ENCODE assay signal across 20 cellular contexts in the genomic region with DNA sequence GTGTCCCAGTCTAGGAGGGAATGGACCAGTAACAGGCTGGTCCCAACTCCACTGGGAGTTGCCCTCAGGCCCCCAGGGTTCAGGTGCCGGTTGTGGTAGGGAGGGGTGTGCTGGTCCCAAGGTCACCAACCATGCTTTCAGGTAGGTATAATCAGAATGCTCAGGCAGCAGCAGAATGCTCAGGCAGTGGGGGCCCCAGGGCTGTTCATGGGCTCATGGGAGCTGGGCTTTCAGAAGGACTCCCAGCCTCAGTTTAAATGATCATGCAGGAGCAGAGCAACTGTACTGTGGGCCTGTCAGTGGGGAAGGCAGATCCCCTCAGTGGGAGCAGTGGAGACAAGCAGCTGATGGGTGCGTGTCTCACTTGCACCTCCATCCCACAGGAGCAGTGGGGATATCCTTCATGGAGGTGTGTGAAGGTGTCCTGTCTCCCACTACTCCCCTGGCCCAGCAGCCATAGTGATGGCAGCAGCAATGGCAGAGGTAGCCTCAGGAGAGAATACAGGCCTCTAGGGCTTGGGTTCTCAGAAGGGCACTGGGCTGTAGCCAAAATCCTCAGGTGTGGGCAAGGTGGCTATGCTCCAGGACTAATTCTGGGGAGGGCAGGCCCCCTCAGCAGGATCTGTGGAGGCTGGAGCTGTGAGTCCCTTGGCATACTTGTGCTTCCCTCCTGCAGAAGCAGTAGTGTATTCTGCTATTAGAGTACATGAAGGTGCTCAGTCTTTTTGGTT.
"Had no signal": no experiment of that assay in that cellular context is flagged by ENCODE, and none has a peak within 500 bp of the region (broad histone marks: within the 10 kb centered on the region; RNA-seq: fewer than 3 reads in every experiment).

No MANE protein-coding gene starts in this region.

- H3K4me1 ChIP-seq: gastrocnemius medialis, left lung, lower lobe of right lung, psoas muscle, sigmoid colon, stomach, uterus had no signal

- H3K27ac ChIP-seq: dorsolateral prefrontal cortex, gastrocnemius medialis, left lung, lower lobe of right lung, parathyroid adenoma, psoas muscle, sigmoid colon, skin epidermis, stomach, thoracic aorta, transverse colon, uterus had no signal

- H3K36me3 Mint-ChIP-seq: memory B cell, mesothelial cell of epicardium had no signal

- DNase-seq: cortex of kidney; effector CD8-positive, alpha-beta T cell; gastrocnemius medialis; lower lobe of right lung; psoas muscle; sigmoid colon; stimulated activated CD4-positive, alpha-beta T cell treated with anti-CD3 and anti-CD28 coated beads, Interleukin-12 subunit alpha, Interleukin-12 subunit beta, amount 100 ng/mL, for 4 hours; stomach; substantia nigra; transverse colon; uterus had no signal

- H3K4me3 Mint-ChIP-seq: central memory CD8-positive, alpha-beta T cell; memory B cell; mesothelial cell of epicardium; nephron had no signal

- H3K9me3 ChIP-seq: gastrocnemius medialis, left lung, lower lobe of right lung, psoas muscle, sigmoid colon, stomach, thoracic aorta, transverse colon, uterus had no signal

- H3K9me3 Mint-ChIP-seq: central memory CD8-positive, alpha-beta T cell; memory B cell had no signal

- H3K4me1 Mint-ChIP-seq: central memory CD8-positive, alpha-beta T cell; memory B cell had no signal

- H3K4me3 ChIP-seq: dorsolateral prefrontal cortex, gastrocnemius medialis, left lung, lower lobe of right lung, psoas muscle, sigmoid colon, skin epidermis, stomach, thoracic aorta, transverse colon, uterus had no signal

- H3K27ac Mint-ChIP-seq: memory B cell, mesothelial cell of epicardium, nephron had no signal

- H3K36me3 ChIP-seq: gastrocnemius medialis, left lung, lower lobe of right lung, sigmoid colon, stomach, thoracic aorta, transverse colon had no signal

- H3K27me3 Mint-ChIP-seq: central memory CD8-positive, alpha-beta T cell; memory B cell had no signal

- ATAC-seq: gastrocnemius medialis, left lung, psoas muscle had no signal

- H3K27me3 ChIP-seq: dorsolateral prefrontal cortex, gastrocnemius medialis, left lung, sigmoid colon, stomach, transverse colon, uterus had no signal
